ENCODE assay signal across 1 cellular context in the genomic region with DNA sequence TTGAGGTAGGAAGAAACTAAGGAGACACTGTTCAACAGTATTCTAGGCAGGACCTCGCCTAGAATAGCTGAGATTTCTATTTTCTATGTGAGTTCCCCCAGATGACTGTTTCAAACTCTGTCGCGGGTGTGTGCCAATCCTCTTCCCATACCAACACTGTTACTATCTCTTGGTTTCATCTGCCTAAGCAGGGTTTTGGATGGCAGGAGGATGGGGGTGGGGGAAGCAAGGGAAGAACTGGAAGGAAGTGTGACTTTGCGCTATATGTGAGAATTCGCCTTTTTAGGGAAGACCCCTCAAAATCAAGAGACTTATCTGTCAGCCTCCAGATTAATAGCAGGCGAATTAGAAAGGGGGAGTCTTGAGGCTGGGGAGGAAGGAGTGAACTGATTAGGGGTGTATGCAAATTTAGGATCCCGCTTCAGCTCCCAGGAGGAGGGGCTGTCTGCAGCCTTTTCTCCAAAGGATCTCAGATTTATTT.
TF ChIP-seq lines count a peak whose summit lies in the region.

No MANE protein-coding gene starts in this region.

TF ChIP-seq in IMR-90, 13 proteins besides CTCF, POLR2A, EP300 and RAD21:
- TF ChIP-seq RFX5 (IDR thresholded peaks at IDR 0.05; ENCODE audit: low read depth, low read length) (no peak), RCOR1 (IDR thresholded peaks at IDR 0.05; ENCODE audit: insufficient replicate concordance, low read length) (no peak), SMC3 (IDR thresholded peaks at IDR 0.05; ENCODE audit: low read depth, low read length) (no peak), USF2 (IDR thresholded peaks at IDR 0.05; ENCODE audit: low read depth, low read length) (no peak), MAZ (IDR thresholded peaks at IDR 0.05; ENCODE audit: borderline replicate concordance, low read depth, low read length) (no peak), CHD1 (IDR thresholded peaks at IDR 0.05; ENCODE audit: low read depth, low read length) (no peak), MAFK (IDR thresholded peaks at IDR 0.05; ENCODE audit: low read depth, low read length) (no peak)
